ENCODE assay signal across 8 cellular contexts in the genomic region with DNA sequence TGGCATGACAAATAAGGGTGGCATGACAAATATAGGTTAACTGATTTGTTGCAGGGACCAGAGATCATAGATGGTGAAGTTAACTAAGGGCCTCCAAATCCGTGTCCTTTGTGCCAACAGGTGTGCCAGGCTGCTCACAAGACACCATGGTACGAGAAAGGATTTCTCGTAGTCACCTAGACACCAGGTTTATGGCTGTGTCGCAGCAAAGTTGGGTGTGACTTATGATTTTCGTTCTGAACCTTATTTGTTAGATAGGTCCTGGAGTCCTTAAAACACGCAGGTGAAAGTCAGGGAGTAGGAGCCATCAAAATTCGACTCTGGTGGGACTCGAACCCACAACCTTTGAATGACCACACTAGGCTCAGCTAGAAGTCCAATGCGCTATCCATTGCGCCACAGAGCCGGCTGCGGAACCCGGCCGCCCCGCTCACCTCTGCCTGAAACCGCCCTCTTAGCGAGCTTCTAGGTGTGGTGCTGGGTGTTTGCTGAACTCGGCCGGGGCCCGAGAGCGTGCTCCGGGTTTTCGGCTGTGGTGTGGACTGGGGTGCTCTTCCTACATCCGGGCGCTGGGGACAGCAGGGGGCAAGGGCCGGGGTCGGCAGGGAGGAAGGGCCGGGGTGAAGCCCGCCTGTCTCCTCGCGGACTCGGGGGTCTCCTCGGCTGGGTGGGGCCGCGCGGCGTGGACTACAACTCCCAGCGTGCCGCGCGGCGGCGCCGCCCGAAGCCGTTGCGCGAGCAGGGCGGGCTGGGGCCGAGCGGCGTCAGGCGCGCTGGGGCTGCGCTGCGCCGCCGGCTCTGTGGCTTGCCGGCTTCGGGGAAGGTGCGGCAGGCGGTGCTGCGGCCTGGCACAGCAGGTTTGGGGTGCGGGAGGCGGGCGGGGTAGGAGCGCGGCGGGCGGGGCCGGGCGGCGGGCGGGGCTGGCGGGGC. TPM values are rescaled to one million over a fixed set of nuclear protein-coding genes. Genes with fewer than 3 reads are reported as not detected.
DNase-seq lines count a peak whose midpoint lies in the region; ATAC-seq, FAIRE-seq and TF ChIP-seq lines count a peak whose summit lies in the region.

A gene (plus strand): TSS at position 767 of the 930 bp plus-strand sequence. CDS start 2,606 bp downstream, outside the sequence.

- FAIRE-seq in G401.6 (lab: Jason Lieb, UNC), result peak; percentile 92

- DNase-seq in HCEC 1CT (peak; percentile 83), NAMALWA (ENCODE audit: low spot score) (peak; percentile 89), adrenal gland (peak; percentile 69 to 81 (median 72)), left cardiac atrium (peak; percentile 84), progenitor cell of endocrine pancreas (ENCODE audit: low spot score, unreplicated experiment) (peak; percentile 71), ureter (ENCODE audit: low spot score) (peak; percentile 72)

- H3K4me1 Mint-ChIP-seq in progenitor cell of endocrine pancreas (ENCODE audit: low read depth), result peaks cover 4% of the 10 kb centered on the region

- intact Hi-C loops in T-helper 1 cell treated with Interleukin-12 subunit alpha and Interleukin-12 subunit beta and Interleukin-4 antibody, amounts not matched to agents 30 ng/mL and 1 ng/mL, for 36 hours (cut with micrococcal nuclease), result loop anchor here (1.0 to 5.0 kb wide), 7 partner anchors 64 to 1902 kb away; a partner anchor contains a TSS
- intact Hi-C loops in adrenal gland (cut with DNase I) (loop anchor here (5.0 to 10.0 kb wide), 2 partner anchors 45 to 48 kb away; no protein-coding TSS in a partner anchor), left cardiac atrium (cut with DNase I) (loop anchor here in 1 of 2 donors (5.0 kb wide), 1 partner anchor 43 kb away; no protein-coding TSS in a partner anchor)

- H3K36me3 Mint-ChIP-seq in progenitor cell of endocrine pancreas (ENCODE audit: insufficient read depth), result peaks cover 1% of the 10 kb centered on the region

- H3K9me3 Mint-ChIP-seq in progenitor cell of endocrine pancreas (ENCODE audit: low read depth), result no peaks in the 10 kb centered on the region

- H3K4me3 ChIP-seq in adrenal gland, result peak within 1 kb of the TSS in 2 of 4 donors; percentile 68 to 91

- peak in 1 of 6 experiments; percentile 25 for TF ChIP-seq CTCF in adrenal gland (IDR thresholded peaks at IDR 0.05)
- TF ChIP-seq CTCF in progenitor cell of endocrine pancreas (IDR thresholded peaks at IDR 0.05; ENCODE audit: unreplicated experiment), result no peak

- no peaks in the 10 kb centered on the region for H3K27me3 Mint-ChIP-seq in progenitor cell of endocrine pancreas

- H3K27ac Mint-ChIP-seq in progenitor cell of endocrine pancreas, result peak within 1 kb of the TSS; percentile 92

- peak in 1 of 2 donors; percentile 36 for TF ChIP-seq POLR2A in adrenal gland (IDR thresholded peaks at IDR 0.05)

- H3K27me3 ChIP-seq in adrenal gland, result no peaks in the 10 kb centered on the region

- H3K36me3 ChIP-seq in adrenal gland (replicated peaks in 1 of 2), result peaks cover 0 to 15% of the 10 kb centered on the region in 2 donors

- WGBS in adrenal gland, 4 donors, result 6 to 27% (median 13%) methylated on average over 18 to 75 of the region's 75 CpGs

- no peaks in the 10 kb centered on the region for H3K9me3 ChIP-seq in adrenal gland (replicated peaks in 1 of 3)

- ATAC-seq in left cardiac atrium, result peak; percentile 95 to 96

- H3K27ac ChIP-seq in adrenal gland, result peak within 1 kb of the TSS in 3 of 5 donors; percentile 18 to 91 (median 60)

- peak within 1 kb of the TSS; percentile 89 for H3K4me3 Mint-ChIP-seq in progenitor cell of endocrine pancreas (ENCODE audit: low read depth)

- peaks cover 0 to 9% of the 10 kb centered on the region in 2 donors for H3K4me1 ChIP-seq in adrenal gland (replicated peaks in 1 of 2)

RNA-seq across cellular contexts. Expression of the gene that starts here (rescaled TPM):
- 25.3 and 25.8 TPM in 2 replicates for total RNA-seq in T-helper 1 cell treated with Interleukin-12 subunit alpha and Interleukin-12 subunit beta and Interleukin-4 antibody, amounts not matched to agents 30 ng/mL and 1 ng/mL, for 36 hours
- total RNA-seq in adrenal gland, result 10 to 100 TPM; 15.9 to 30.3 (median 20.7) TPM
- polyA plus RNA-seq in adrenal gland, result 10 to 100 TPM in 2 of 3 donors, 1 to 10 TPM in 1; 9.9 to 40.0 (median 21.3) TPM
- 10 to 100 TPM; 17.6 to 21.7 TPM for total RNA-seq in left cardiac atrium
- total RNA-seq in progenitor cell of endocrine pancreas, result 26.4 and 28.3 TPM in 2 replicates
- 37.1 TPM for total RNA-seq in ureter
